ENCODE assay signal across 8 cellular contexts in the genomic region with DNA sequence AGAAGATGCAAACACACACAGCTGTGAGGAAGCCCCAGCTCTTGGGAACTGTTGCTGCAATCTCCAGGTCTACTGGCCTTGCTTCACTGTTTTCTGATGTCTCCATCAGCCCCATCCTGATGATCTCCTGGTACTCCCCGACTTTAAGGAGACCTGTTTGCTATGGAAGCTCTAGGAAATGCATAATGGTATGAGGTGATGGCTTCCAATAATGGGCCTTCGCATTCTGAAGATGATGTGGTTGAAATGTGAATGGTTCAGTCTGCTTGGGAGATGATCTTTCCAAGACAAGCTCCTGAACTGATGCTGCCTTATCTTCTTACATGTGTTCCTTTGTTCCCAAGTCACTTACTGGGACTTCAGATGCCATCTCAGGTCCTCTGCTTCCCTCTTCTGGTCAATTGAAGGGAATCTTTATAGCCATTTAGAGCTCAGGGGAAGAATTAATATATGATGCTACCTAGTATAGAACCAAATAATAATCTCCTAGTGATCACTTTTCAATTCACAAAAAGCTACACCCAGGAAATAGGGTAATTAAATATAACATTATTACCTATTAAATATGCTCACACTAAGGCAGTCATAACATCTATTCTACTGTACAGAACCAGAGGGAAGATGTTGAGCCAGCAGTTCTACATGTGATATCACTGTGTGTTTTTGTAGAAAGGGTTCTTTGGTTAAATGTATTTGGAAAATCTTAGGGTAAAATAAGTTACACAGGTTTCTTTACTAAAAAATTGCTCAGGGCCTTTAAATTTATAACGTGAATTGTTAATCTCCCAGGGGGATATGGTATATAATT.
DNase-seq lines count a peak whose midpoint lies in the region; ATAC-seq and FAIRE-seq lines count a peak whose summit lies in the region.

No MANE protein-coding gene starts in this region.

- DNase-seq in NCI-H510A treated with DMSO at 0.1 percent for 48 hours (lab: John Stamatoyannopoulos, UW) (peak; percentile 58), NCI-H510A (lab: John Stamatoyannopoulos, UW) (no peak), NCI-H2171 treated with DMSO at 0.1 percent for 48 hours (lab: John Stamatoyannopoulos, UW) (peak; percentile 89), astrocyte of the hippocampus (ENCODE audit: low read depth, low spot score) (peak; percentile 80), iPS-NIHi11 (ENCODE audit: low spot score) (peak; percentile 72), urothelium cell line (ENCODE audit: low spot score) (peak; percentile 62)
- DNase-seq in activated CD8-positive, alpha-beta memory T cell treated with anti-CD3 and anti-CD28 coated beads for 24 hours = no peak

- peak; percentile 9 for FAIRE-seq in urothelium cell line (lab: Jason Lieb, UNC)

- ATAC-seq in HG02981 (IDR thresholded peaks at IDR 0.05; ENCODE audit: unreplicated experiment) = no peak

Comparison
In these comparisons a context has a peak if more than half of its experiments do, and no peak if none do; other contexts are left out.
1. DNase-seq: peak in NCI-H510A treated with DMSO at 0.1 percent for 48 hours (single experiment), NCI-H2171 treated with DMSO at 0.1 percent for 48 hours (single experiment), astrocyte of the hippocampus (single experiment), iPS-NIHi11 (single experiment) and urothelium cell line (single experiment); none in NCI-H510A (single experiment) and activated CD8-positive, alpha-beta memory T cell treated with anti-CD3 and anti-CD28 coated beads for 24 hours (single experiment).